29 cellular contexts compared by ENCODE assay signal in genomic region chr20:62784497-62784896, GRCh38.
"Had no signal": no experiment of that assay in that cellular context is flagged by ENCODE, and none has a peak within 500 bp of the region (broad histone marks: within the 10 kb centered on the region; RNA-seq: fewer than 3 reads in every experiment).

No MANE protein-coding gene starts in this region.

- ATAC-seq: activated CD4-positive, alpha-beta T cell treated with anti-CD3 and anti-CD28 coated beads for 36 hours; activated CD8-positive, alpha-beta memory T cell treated with anti-CD3 and anti-CD28 coated beads, Interleukin-2, amount 10 ng/mL, durations not matched to agents 7 days and 5 days; activated CD8-positive, alpha-beta T cell treated with anti-CD3 and anti-CD28 coated beads, Interleukin-2, amount 10 ng/mL, durations not matched to agents 7 days and 5 days; activated naive CD8-positive, alpha-beta T cell treated with anti-CD3 and anti-CD28 coated beads, Interleukin-2, amount 50 U/mL, for 24 hours; body of pancreas; esophagus mucosa had no signal

- DNase-seq: activated CD4-positive, alpha-beta memory T cell treated with anti-CD3 and anti-CD28 coated beads for 36 hours; activated CD4-positive, alpha-beta T cell treated with anti-CD3 and anti-CD28 coated beads for 36 hours; activated CD4-positive, alpha-beta T cell treated with anti-CD3 and anti-CD28 coated beads, Interleukin-2, amount 10 ng/mL, durations not matched to agents 24 days and 14 days; activated CD4-positive, CD25-positive, alpha-beta regulatory T cell; activated CD4-positive, CD25-positive, alpha-beta regulatory T cell treated with anti-CD3 and anti-CD28 coated beads, Interleukin-2, amount 50 U/mL, for 72 hours; activated CD8-positive, alpha-beta memory T cell treated with anti-CD3 and anti-CD28 coated beads, Interleukin-2, amount 10 ng/mL, durations not matched to agents 7 days and 5 days; activated CD8-positive, alpha-beta memory T cell treated with anti-CD3 and anti-CD28 coated beads, Interleukin-2, amount 50 U/mL, for 4 hours; activated CD8-positive, alpha-beta T cell treated with anti-CD3 and anti-CD28 coated beads, Interleukin-2, amount 10 ng/mL, durations not matched to agents 7 days and 5 days; activated effector memory CD4-positive, alpha-beta T cell treated with anti-CD3 and anti-CD28 coated beads, Interleukin-2, amount 50 U/mL, for 16 hours; activated naive CD4-positive, alpha-beta T cell treated with anti-CD3 and anti-CD28 coated beads for 36 hours; activated naive CD8-positive, alpha-beta T cell treated with anti-CD3 and anti-CD28 coated beads for 36 hours; activated naive CD8-positive, alpha-beta T cell treated with anti-CD3 and anti-CD28 coated beads, Interleukin-2, amount 50 U/mL, for 24 hours; activated T-cell treated with anti-CD3 and anti-CD28 coated beads, Interleukin-2, amount 50 U/mL, for 1 hour; activated T-cell treated with anti-CD3 and anti-CD28 coated beads, Interleukin-2, amount 50 U/mL, for 48 hours; adrenal gland; amygdala; aorta; body of pancreas; central memory CD4-positive, alpha-beta T cell; cerebellar nuclear complex; colonic mucosa; effector CD8-positive, alpha-beta T cell; foreskin fibroblast; head of caudate nucleus; T-helper 9 cell had no signal

- H3K27ac ChIP-seq: adrenal gland, body of pancreas, breast epithelium, colonic mucosa, epithelial cell of prostate had no signal

- H3K27me3 ChIP-seq: body of pancreas, cardiac muscle cell, colonic mucosa had no signal

- H3K9me3 ChIP-seq: adrenal gland, body of pancreas, breast epithelium, colonic mucosa had no signal

- H3K4me1 ChIP-seq: adrenal gland, body of pancreas, breast epithelium, colonic mucosa had no signal

- H3K4me3 ChIP-seq: adrenal gland, body of pancreas, breast epithelium, cardiac muscle cell, colonic mucosa had no signal

- H3K36me3 ChIP-seq: adrenal gland, breast epithelium, cardiac muscle cell, colonic mucosa had no signal
